ENCODE assay signal across 22 cellular contexts in the genomic region with DNA sequence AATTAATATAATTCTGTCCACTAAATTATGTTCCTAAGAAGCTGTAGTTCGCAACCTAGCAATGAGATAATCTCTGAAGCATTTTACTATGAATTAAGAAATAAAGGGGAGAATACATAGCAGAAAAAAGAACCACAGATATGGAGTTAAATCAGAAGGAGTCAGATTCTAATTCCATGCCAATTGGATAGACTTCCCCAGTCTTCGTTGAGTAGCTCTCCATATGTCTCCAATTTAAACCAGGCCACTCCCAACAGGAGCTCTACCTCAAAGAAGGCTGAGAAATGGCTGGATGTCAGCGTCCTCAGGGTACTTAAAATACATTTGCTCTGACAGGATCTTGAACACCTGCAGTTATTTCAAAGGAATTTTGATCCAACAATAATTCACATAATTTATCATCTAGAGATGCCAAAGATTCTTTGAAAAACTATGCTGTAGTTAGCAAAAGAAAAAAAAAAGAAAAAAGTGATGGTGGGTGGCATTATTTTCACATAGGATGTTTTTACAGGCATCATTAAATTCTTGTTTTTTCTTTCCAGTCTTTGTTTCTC.
"Had no signal": no experiment of that assay in that cellular context is flagged by ENCODE, and none has a peak within 500 bp of the region (broad histone marks: within the 10 kb centered on the region; RNA-seq: fewer than 3 reads in every experiment).

No MANE protein-coding gene starts in this region.

- H3K36me3 ChIP-seq: prostate gland, tibial nerve had no signal

- H3K27ac Mint-ChIP-seq: activated B cell treated with CpG ODN at 0.5 μM for 24 hours; activated CD8-positive, alpha-beta T cell treated with anti-CD3 and anti-CD28 coated beads for 36 hours; activated naive CD8-positive, alpha-beta T cell; activated T-cell treated with anti-CD3 and anti-CD28 coated beads, Interleukin-2, amount 50 U/mL, for 72 hours; natural killer cell treated with Interleukin-12 subunit alpha and Interleukin-12 subunit beta and Interleukin-15 and Interleukin-18, amount 100 ng/mL, for 72 hours had no signal

- H3K4me1 Mint-ChIP-seq: activated B cell treated with CpG ODN at 0.5 μM for 24 hours had no signal

- DNase-seq: activated B cell treated with CpG ODN at 0.5 μM for 24 hours; activated CD4-positive, alpha-beta T cell treated with anti-CD3 and anti-CD28 coated beads for 48 hours; activated CD8-positive, alpha-beta memory T cell treated with anti-CD3 and anti-CD28 coated beads, Interleukin-2, amount 50 U/mL, for 4 hours; activated CD8-positive, alpha-beta T cell treated with anti-CD3 and anti-CD28 coated beads for 36 hours; activated gamma-delta T cell; activated T-cell treated with anti-CD3 and anti-CD28 coated beads, Interleukin-2, amount 50 U/mL, for 72 hours; amygdala; body of pancreas; caudate nucleus; foreskin keratinocyte; glutamatergic neuron; left ventricle myocardium superior; mesenchymal stem cell; right cardiac atrium; stimulated activated CD4-positive, alpha-beta T cell treated with anti-CD3 and anti-CD28 coated beads, Interleukin-4, amount 100 ng/mL, for 24 hours; stimulated activated naive CD4-positive, alpha-beta T cell had no signal

- H3K36me3 Mint-ChIP-seq: activated naive CD8-positive, alpha-beta T cell; natural killer cell treated with Interleukin-12 subunit alpha and Interleukin-12 subunit beta and Interleukin-15 and Interleukin-18, amount 100 ng/mL, for 72 hours had no signal

- H3K27ac ChIP-seq: body of pancreas, foreskin keratinocyte, prostate gland, skin epidermis, tibial nerve had no signal

- H3K4me3 ChIP-seq: body of pancreas, prostate gland, skin epidermis, tibial nerve had no signal

- H3K9me3 Mint-ChIP-seq: activated CD8-positive, alpha-beta T cell treated with anti-CD3 and anti-CD28 coated beads for 36 hours had no signal

- H3K4me1 ChIP-seq: body of pancreas, foreskin keratinocyte, prostate gland had no signal

- ATAC-seq: activated CD8-positive, alpha-beta T cell treated with anti-CD3 and anti-CD28 coated beads for 36 hours; activated T-cell treated with anti-CD3 and anti-CD28 coated beads, Interleukin-2, amount 50 U/mL, for 72 hours; body of pancreas; esophagus mucosa; foreskin keratinocyte; left ventricle myocardium superior; natural killer cell treated with Interleukin-12 subunit alpha and Interleukin-12 subunit beta and Interleukin-15 and Interleukin-18, amount 100 ng/mL, for 72 hours; right cardiac atrium had no signal

- H3K27me3 Mint-ChIP-seq: activated B cell treated with CpG ODN at 0.5 μM for 24 hours; activated CD8-positive, alpha-beta T cell treated with anti-CD3 and anti-CD28 coated beads for 36 hours; activated naive CD8-positive, alpha-beta T cell; natural killer cell treated with Interleukin-12 subunit alpha and Interleukin-12 subunit beta and Interleukin-15 and Interleukin-18, amount 100 ng/mL, for 72 hours had no signal

- H3K9me3 ChIP-seq: body of pancreas, prostate gland, tibial nerve had no signal

- H3K4me3 Mint-ChIP-seq: activated B cell treated with CpG ODN at 0.5 μM for 24 hours; activated CD8-positive, alpha-beta T cell treated with anti-CD3 and anti-CD28 coated beads for 36 hours; activated naive CD8-positive, alpha-beta T cell; activated T-cell treated with anti-CD3 and anti-CD28 coated beads, Interleukin-2, amount 50 U/mL, for 72 hours; natural killer cell treated with Interleukin-12 subunit alpha and Interleukin-12 subunit beta and Interleukin-15 and Interleukin-18, amount 100 ng/mL, for 72 hours had no signal

- H3K27me3 ChIP-seq: body of pancreas, foreskin keratinocyte, tibial nerve had no signal
